ENCODE assay signal across 7 cellular contexts in genomic region chr2:112764071-112765044, GRCh38.
A peak's percentile ranks its signal among the peaks of the same experiment; 100 is the strongest.
DNase-seq lines count a peak whose midpoint lies in the region; ATAC-seq and TF ChIP-seq lines count a peak whose summit lies in the region.

TSS of gene CKAP2L (minus strand) at chr2:112764609. CDS start at chr2:112764598, 11 bp downstream.

- peak; percentile 92 for ATAC-seq in GM18508 (IDR thresholded peaks at IDR 0.05; ENCODE audit: insufficient read depth, unreplicated experiment)
- peak; percentile 96 for ATAC-seq in HG03025 (IDR thresholded peaks at IDR 0.05; ENCODE audit: low FRiP score, unreplicated experiment)

- H3K4me3 ChIP-seq in astrocyte of the cerebellum (ENCODE audit: low read depth, low read length) (peak within 1 kb of the TSS; percentile 79), rectal smooth muscle tissue (ENCODE audit: low read length) (peak within 1 kb of the TSS; percentile 80)

- in situ Hi-C loops in astrocyte of the cerebellum (cut with HindIII; ENCODE audit: low sequenced_read_pairs) = no loop called here

- no peaks in the 10 kb centered on the region for H3K27me3 ChIP-seq in rectal smooth muscle tissue (ENCODE audit: control insufficient read depth, insufficient read depth, low read length)

- DNase-seq in NCI-H2029 treated with DMSO at 0.1 percent for 48 hours (lab: John Stamatoyannopoulos, UW) (peak; percentile 84), T-helper 22 cell (ENCODE audit: low read depth) (peak; percentile 94), astrocyte of the cerebellum (ENCODE audit: low read depth) (peak; percentile 97), hepatic stellate cell (ENCODE audit: low spot score) (peak; percentile 99)

- peak within 1 kb of the TSS; percentile 40 for H3K9ac ChIP-seq in rectal smooth muscle tissue (ENCODE audit: low read length)

- no peak within 1 kb of the TSS for H3K27ac ChIP-seq in rectal smooth muscle tissue (ENCODE audit: low read depth, low read length)

- TF ChIP-seq CTCF in astrocyte of the cerebellum (IDR thresholded peaks at IDR 0.05; ENCODE audit: low read depth, low read length, missing control alignments) = no peak

- H3K4me1 ChIP-seq in rectal smooth muscle tissue (ENCODE audit: control insufficient read depth, insufficient read depth, low read length) = peaks cover 7% of the 10 kb centered on the region

- no peaks in the 10 kb centered on the region for H3K36me3 ChIP-seq in rectal smooth muscle tissue (ENCODE audit: control insufficient read depth, insufficient read depth, low read length)
